ENCODE assay signal across 8 cellular contexts in the genomic region with DNA sequence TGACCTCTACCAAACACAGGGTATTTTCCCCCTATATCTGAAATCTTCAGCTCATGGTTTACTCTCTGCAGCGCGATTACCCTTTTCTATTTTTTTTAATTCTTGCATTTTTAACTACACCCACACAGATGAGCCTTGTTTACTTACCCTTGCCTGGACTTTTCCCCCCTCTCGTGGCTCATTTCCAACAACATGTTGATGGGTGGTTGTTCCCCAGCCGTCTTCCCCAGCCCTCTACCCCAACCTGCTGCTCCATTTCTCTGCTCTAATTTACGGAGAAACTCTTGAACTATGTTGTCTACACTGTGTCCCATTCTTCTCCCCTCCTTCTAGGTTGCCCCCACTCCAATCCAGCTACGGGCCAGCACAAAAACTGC. TPM values are rescaled to one million over a fixed set of nuclear protein-coding genes. Genes with fewer than 3 reads are reported as not detected.
DNase-seq lines count a peak whose midpoint lies in the region; ATAC-seq and TF ChIP-seq lines count a peak whose summit lies in the region.

No MANE protein-coding gene starts in this region.

- TF ChIP-seq POLR2A in testis (IDR thresholded peaks at IDR 0.05), result no peak

- H3K4me3 ChIP-seq in astrocyte of the spinal cord (ENCODE audit: low read depth, low read length) (peak overlapping the region; percentile 86), testis (peak overlapping the region; percentile 74 to 75)

- 7% methylated on average over 6 of the region's 6 CpGs for WGBS in testis, 2 donors

- no peaks in the 10 kb centered on the region for H3K9me3 ChIP-seq in testis

- in situ Hi-C loops in astrocyte of the spinal cord (cut with HindIII; ENCODE audit: low sequenced_read_pairs), result no loop called here

- peak; percentile 1 for ATAC-seq in left colon
- ATAC-seq in GM21786 (IDR thresholded peaks at IDR 0.05; ENCODE audit: unreplicated experiment), result no peak
- no peak for ATAC-seq in GM19397 (IDR thresholded peaks at IDR 0.05; ENCODE audit: unreplicated experiment)

- peak; percentile 9 for DNase-seq in NCI-H1105 treated with DMSO at 0.1 percent for 48 hours (lab: John Stamatoyannopoulos, UW)
- DNase-seq in NCI-H1105 (lab: John Stamatoyannopoulos, UW), result no peak
- no peak for DNase-seq in astrocyte of the spinal cord (ENCODE audit: low read depth, low spot score)
- DNase-seq in left colon, result peak in 1 of 2 donors; percentile 8
- no peak for DNase-seq in testis
- no peak for DNase-seq in activated effector memory CD4-positive, alpha-beta T cell treated with anti-CD3 and anti-CD28 coated beads, Interleukin-2, amount 50 U/mL, for 16 hours

- H3K27ac ChIP-seq in testis, result peak overlapping the region; percentile 69 to 86

- no peaks in the 10 kb centered on the region for H3K27me3 ChIP-seq in testis

- no peaks in the 10 kb centered on the region for H3K36me3 ChIP-seq in testis (ENCODE audit: low read depth, missing control alignments)

- TF ChIP-seq CTCF in astrocyte of the spinal cord (IDR thresholded peaks at IDR 0.05; ENCODE audit: low read depth, low read length) (no peak), testis (IDR thresholded peaks at IDR 0.05) (no peak)

- peaks cover 6% of the 10 kb centered on the region for H3K4me1 ChIP-seq in testis

- intact Hi-C loops in left colon (cut with DNase I, micrococcal nuclease) (no loop called here), testis (cut with DNase I; ENCODE audit: low total_unique reads) (no loop called here)

RNA-seq across cellular contexts. Expression of a gene that starts 0.7 kb away (rescaled TPM):
- total RNA-seq in left colon (1 to 10 TPM; 3.3 to 5.2 TPM), testis (1 to 10 TPM; 7.4 to 9.3 TPM)
- 16.9 TPM for polyA plus RNA-seq in testis (ENCODE audit: insufficient read depth, low read depth, low replicate concordance)

RNA-seq across cellular contexts. Expression of a gene that starts 13.2 kb away (rescaled TPM):
- 1 to 10 TPM; 2.8 to 3.6 TPM for total RNA-seq in left colon
- 10 to 100 TPM in 1 of 2 donors, 1 to 10 TPM in 1; 9.5 to 14.4 TPM for total RNA-seq in testis
- polyA plus RNA-seq in testis (ENCODE audit: insufficient read depth, low read depth, low replicate concordance), result 14.3 TPM
